20 cellular contexts compared by ENCODE assay signal in the genomic region with DNA sequence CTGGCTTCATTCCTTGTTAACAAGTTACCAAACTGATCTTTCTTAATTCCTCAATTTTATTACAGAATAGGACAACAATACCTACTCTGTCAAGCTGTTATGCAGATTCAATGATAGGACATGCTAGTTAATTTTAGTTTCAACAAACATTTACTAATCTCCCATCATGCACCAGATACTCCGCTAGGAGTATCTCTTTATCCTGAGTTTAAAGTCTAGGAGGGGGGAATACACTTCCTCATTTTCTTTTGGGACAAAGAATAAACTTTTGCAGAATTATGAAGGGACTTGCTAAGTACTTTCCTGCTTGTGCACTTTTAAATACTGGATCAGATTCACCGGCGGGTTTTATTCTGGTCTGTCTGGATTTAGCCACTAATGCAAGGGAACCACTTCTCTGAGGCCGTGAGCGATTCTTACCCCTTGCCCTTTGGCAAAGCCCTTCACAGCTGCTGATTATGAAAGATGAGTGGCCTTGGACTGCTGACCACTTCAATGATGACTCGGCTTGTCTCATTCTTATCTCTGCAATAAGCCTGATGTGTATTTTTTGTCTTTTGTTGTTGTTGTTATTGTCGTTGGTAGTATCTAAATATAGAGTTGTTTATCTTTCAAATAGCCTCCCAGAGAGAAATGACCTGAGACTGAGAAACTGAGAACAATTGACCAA.
"Had no signal": no experiment of that assay in that cellular context is flagged by ENCODE, and none has a peak within 500 bp of the region (broad histone marks: within the 10 kb centered on the region; RNA-seq: fewer than 3 reads in every experiment).

No MANE protein-coding gene starts in this region.

- DNase-seq: activated CD4-positive, alpha-beta T cell treated with anti-CD3 and anti-CD28 coated beads for 4 hours; activated CD8-positive, alpha-beta T cell treated with anti-CD3 and anti-CD28 coated beads for 36 hours; activated effector memory CD4-positive, alpha-beta T cell treated with Interleukin-2 at 50 U/mL for 16 hours; activated naive CD4-positive, alpha-beta T cell treated with anti-CD3 and anti-CD28 coated beads, Interleukin-2, amount 50 U/mL, for 16 hours; activated T-cell treated with anti-CD3 and anti-CD28 coated beads, Interleukin-2, amount 50 U/mL, for 4 hours; amniotic stem cell; body of pancreas; central memory CD4-positive, alpha-beta T cell; colonic mucosa; glutamatergic neuron; midbrain; naive B cell; ovary; stimulated activated CD4-positive, alpha-beta T cell treated with anti-CD3 and anti-CD28 coated beads, Interleukin-15, amount 100 ng/mL, for 24 hours; stimulated activated CD4-positive, alpha-beta T cell treated with anti-CD3 and anti-CD28 coated beads, Interleukin-4, amount 100 ng/mL, for 1 hour; stimulated activated naive CD4-positive, alpha-beta T cell; transverse colon had no signal

- H3K27ac ChIP-seq: body of pancreas, colonic mucosa, neural progenitor cell, ovary, transverse colon had no signal

- H3K4me1 ChIP-seq: body of pancreas, colonic mucosa, neural progenitor cell, transverse colon had no signal

- FAIRE-seq: endometrium had no signal

- H3K4me3 ChIP-seq: body of pancreas, colonic mucosa, neural progenitor cell, ovary, transverse colon had no signal

- H3K27me3 ChIP-seq: body of pancreas, colonic mucosa, neural progenitor cell, transverse colon had no signal

- H2AFZ ChIP-seq: neural progenitor cell had no signal

- H3K9ac ChIP-seq: neural progenitor cell had no signal

- H3K9me3 ChIP-seq: body of pancreas, colonic mucosa, ovary, transverse colon had no signal

- H3K36me3 ChIP-seq: colonic mucosa, neural progenitor cell, ovary, transverse colon had no signal

- ATAC-seq: activated CD8-positive, alpha-beta T cell treated with anti-CD3 and anti-CD28 coated beads for 36 hours; activated T-cell treated with anti-CD3 and anti-CD28 coated beads, Interleukin-2, amount 50 U/mL, for 4 hours; body of pancreas; WTC11 had no signal

- H3K4me2 ChIP-seq: neural progenitor cell had no signal
